In the genomic region with DNA sequence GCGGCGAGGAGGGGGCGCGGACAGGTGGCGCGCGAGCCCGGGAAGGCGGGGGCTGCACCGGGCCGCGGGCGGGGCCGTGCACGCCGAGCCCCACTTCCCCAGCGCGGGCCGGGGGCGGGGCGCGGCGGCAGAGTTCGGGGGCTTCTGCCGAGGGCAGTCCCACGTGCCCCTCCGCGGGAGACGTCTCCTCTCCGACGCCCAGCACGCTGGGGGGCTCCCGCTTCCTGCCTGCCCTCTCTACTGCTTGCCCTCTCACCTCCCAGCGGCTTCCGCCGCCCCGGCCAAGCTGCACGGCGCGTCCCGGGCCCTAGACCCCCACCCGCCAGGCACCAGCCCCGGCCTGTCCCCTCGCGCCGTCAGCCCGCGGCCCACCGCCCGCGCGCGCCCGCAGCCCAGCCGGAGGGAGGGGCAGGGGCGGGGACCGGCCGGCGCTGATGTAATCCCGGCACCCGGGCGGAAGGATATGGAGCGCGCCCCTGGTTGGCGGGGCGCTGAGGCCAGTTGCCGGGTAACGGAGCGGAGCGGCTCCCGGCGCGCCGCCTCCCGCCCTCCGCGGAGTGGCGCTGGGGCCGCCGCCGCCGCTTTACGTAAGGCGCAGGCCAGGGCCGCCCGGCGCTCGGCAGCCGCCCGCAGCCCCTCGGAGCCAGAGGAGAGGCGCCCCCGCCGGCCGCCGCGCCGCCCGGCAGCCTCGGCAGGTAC, we compare ENCODE assay signal across 1 cellular context.
A peak's percentile ranks its signal among the peaks of the same experiment; 100 is the strongest.
TF ChIP-seq lines count a peak whose summit lies in the region.

A gene with protein sequence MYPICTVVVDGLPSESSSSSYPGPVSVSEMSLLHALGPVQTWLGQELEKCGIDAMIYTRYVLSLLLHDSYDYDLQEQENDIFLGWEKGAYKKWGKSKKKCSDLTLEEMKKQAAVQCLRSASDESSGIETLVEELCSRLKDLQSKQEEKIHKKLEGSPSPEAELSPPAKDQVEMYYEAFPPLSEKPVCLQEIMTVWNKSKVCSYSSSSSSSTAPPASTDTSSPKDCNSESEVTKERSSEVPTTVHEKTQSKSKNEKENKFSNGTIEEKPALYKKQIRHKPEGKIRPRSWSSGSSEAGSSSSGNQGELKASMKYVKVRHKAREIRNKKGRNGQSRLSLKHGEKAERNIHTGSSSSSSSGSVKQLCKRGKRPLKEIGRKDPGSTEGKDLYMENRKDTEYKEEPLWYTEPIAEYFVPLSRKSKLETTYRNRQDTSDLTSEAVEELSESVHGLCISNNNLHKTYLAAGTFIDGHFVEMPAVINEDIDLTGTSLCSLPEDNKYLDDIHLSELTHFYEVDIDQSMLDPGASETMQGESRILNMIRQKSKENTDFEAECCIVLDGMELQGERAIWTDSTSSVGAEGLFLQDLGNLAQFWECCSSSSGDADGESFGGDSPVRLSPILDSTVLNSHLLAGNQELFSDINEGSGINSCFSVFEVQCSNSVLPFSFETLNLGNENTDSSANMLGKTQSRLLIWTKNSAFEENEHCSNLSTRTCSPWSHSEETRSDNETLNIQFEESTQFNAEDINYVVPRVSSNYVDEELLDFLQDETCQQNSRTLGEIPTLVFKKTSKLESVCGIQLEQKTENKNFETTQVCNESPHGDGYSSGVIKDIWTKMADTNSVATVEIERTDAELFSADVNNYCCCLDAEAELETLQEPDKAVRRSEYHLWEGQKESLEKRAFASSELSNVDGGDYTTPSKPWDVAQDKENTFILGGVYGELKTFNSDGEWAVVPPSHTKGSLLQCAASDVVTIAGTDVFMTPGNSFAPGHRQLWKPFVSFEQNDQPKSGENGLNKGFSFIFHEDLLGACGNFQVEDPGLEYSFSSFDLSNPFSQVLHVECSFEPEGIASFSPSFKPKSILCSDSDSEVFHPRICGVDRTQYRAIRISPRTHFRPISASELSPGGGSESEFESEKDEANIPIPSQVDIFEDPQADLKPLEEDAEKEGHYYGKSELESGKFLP (N-terminal part only) (plus strand): TSS at position 581 of the 699 bp plus-strand sequence. CDS start 41,727 bp downstream, outside the sequence.

TF ChIP-seq in HepG2, 621 proteins besides CTCF, POLR2A, EP300 and RAD21 (continued from another document and continues in another):
- TF ChIP-seq, protein P1, sequence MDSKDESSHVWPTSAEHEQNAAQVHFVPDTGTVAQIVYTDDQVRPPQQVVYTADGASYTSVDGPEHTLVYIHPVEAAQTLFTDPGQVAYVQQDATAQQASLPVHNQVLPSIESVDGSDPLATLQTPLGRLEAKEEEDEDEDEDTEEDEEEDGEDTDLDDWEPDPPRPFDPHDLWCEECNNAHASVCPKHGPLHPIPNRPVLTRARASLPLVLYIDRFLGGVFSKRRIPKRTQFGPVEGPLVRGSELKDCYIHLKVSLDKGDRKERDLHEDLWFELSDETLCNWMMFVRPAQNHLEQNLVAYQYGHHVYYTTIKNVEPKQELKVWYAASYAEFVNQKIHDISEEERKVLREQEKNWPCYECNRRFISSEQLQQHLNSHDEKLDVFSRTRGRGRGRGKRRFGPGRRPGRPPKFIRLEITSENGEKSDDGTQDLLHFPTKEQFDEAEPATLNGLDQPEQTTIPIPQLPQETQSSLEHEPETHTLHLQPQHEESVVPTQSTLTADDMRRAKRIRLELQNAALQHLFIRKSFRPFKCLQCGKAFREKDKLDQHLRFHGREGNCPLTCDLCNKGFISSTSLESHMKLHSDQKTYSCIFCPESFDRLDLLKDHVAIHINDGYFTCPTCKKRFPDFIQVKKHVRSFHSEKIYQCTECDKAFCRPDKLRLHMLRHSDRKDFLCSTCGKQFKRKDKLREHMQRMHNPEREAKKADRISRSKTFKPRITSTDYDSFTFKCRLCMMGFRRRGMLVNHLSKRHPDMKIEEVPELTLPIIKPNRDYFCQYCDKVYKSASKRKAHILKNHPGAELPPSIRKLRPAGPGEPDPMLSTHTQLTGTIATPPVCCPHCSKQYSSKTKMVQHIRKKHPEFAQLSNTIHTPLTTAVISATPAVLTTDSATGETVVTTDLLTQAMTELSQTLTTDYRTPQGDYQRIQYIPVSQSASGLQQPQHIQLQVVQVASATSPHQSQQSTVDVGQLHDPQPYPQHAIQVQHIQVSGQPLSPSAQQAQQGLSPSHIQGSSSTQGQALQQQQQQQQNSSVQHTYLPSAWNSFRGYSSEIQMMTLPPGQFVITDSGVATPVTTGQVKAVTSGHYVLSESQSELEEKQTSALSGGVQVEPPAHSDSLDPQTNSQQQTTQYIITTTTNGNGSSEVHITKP (CRISPR knock-in tag; IDR thresholded peaks at IDR 0.05; ENCODE audit: low read depth): no peak
- TF ChIP-seq ZZZ3 (CRISPR knock-in tag; IDR thresholded peaks at IDR 0.05; ENCODE audit: borderline replicate concordance): 0 out of 2 replicates have a peak, but pooled peaks have one; percentile 81
- 0 out of 2 replicates have a peak, but pooled peaks have one; percentile 14 for TF ChIP-seq ZNF670 (CRISPR knock-in tag; IDR thresholded peaks at IDR 0.05; ENCODE audit: borderline replicate concordance)
- TF ChIP-seq GPN1 (CRISPR knock-in tag; IDR thresholded peaks at IDR 0.05; ENCODE audit: borderline replicate concordance): no peak
- TF ChIP-seq ZFP82 (CRISPR knock-in tag; IDR thresholded peaks at IDR 0.05; ENCODE audit: borderline replicate concordance): no peak
- peak; percentile 43; the same call in 1 of the 2 replicates for TF ChIP-seq ZNF761 (CRISPR knock-in tag; conservative IDR thresholded peaks at IDR 0.05)
- 0 out of 2 replicates have a peak, but pooled peaks have one; percentile 57 for TF ChIP-seq KLF12 (CRISPR knock-in tag; IDR thresholded peaks at IDR 0.05; ENCODE audit: borderline replicate concordance)
- peak; percentile 38; the same call in 1 of the 2 replicates for TF ChIP-seq ZNF709 (CRISPR knock-in tag; IDR thresholded peaks at IDR 0.05)
- TF ChIP-seq NCOA5 (CRISPR knock-in tag; IDR thresholded peaks at IDR 0.05): no peak
- no peak for TF ChIP-seq EEA1 (CRISPR knock-in tag; IDR thresholded peaks at IDR 0.05; ENCODE audit: borderline replicate concordance)
- TF ChIP-seq, protein P2, sequence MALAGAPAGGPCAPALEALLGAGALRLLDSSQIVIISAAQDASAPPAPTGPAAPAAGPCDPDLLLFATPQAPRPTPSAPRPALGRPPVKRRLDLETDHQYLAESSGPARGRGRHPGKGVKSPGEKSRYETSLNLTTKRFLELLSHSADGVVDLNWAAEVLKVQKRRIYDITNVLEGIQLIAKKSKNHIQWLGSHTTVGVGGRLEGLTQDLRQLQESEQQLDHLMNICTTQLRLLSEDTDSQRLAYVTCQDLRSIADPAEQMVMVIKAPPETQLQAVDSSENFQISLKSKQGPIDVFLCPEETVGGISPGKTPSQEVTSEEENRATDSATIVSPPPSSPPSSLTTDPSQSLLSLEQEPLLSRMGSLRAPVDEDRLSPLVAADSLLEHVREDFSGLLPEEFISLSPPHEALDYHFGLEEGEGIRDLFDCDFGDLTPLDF (CRISPR knock-in tag; IDR thresholded peaks at IDR 0.05): peak; percentile 8; the same call in 1 of the 2 replicates
- TF ChIP-seq KLF9 (CRISPR knock-in tag; IDR thresholded peaks at IDR 0.05; ENCODE audit: low read depth): no peak
- TF ChIP-seq, protein P3, sequence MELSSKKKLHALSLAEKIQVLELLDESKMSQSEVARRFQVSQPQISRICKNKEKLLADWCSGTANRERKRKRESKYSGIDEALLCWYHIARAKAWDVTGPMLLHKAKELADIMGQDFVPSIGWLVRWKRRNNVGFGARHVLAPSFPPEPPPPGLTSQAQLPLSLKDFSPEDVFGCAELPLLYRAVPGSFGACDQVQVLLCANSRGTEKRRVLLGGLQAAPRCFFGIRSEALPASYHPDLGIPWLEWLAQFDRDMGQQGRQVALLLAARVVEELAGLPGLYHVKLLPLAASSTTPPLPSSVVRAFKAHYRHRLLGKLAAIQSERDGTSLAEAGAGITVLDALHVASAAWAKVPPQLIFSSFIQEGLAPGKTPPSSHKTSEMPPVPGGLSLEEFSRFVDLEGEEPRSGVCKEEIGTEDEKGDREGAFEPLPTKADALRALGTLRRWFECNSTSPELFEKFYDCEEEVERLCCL (CRISPR knock-in tag; IDR thresholded peaks at IDR 0.05; ENCODE audit: borderline replicate concordance): no peak
- TF ChIP-seq CEBPB (IDR thresholded peaks at IDR 0.05; ENCODE audit: borderline replicate concordance, low read depth, low read length): peak; percentile 57; the same call in 1 of the 2 replicates
- TF ChIP-seq, protein P4, sequence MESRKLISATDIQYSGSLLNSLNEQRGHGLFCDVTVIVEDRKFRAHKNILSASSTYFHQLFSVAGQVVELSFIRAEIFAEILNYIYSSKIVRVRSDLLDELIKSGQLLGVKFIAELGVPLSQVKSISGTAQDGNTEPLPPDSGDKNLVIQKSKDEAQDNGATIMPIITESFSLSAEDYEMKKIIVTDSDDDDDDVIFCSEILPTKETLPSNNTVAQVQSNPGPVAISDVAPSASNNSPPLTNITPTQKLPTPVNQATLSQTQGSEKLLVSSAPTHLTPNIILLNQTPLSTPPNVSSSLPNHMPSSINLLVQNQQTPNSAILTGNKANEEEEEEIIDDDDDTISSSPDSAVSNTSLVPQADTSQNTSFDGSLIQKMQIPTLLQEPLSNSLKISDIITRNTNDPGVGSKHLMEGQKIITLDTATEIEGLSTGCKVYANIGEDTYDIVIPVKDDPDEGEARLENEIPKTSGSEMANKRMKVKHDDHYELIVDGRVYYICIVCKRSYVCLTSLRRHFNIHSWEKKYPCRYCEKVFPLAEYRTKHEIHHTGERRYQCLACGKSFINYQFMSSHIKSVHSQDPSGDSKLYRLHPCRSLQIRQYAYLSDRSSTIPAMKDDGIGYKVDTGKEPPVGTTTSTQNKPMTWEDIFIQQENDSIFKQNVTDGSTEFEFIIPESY (CRISPR knock-in tag; IDR thresholded peaks at IDR 0.05): no peak
- TF ChIP-seq, protein P5, sequence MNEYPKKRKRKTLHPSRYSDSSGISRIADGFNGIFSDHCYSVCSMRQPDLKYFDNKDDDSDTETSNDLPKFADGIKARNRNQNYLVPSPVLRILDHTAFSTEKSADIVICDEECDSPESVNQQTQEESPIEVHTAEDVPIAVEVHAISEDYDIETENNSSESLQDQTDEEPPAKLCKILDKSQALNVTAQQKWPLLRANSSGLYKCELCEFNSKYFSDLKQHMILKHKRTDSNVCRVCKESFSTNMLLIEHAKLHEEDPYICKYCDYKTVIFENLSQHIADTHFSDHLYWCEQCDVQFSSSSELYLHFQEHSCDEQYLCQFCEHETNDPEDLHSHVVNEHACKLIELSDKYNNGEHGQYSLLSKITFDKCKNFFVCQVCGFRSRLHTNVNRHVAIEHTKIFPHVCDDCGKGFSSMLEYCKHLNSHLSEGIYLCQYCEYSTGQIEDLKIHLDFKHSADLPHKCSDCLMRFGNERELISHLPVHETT (CRISPR knock-in tag; conservative IDR thresholded peaks at IDR 0.05): peak; percentile 90
- TF ChIP-seq, protein P6, sequence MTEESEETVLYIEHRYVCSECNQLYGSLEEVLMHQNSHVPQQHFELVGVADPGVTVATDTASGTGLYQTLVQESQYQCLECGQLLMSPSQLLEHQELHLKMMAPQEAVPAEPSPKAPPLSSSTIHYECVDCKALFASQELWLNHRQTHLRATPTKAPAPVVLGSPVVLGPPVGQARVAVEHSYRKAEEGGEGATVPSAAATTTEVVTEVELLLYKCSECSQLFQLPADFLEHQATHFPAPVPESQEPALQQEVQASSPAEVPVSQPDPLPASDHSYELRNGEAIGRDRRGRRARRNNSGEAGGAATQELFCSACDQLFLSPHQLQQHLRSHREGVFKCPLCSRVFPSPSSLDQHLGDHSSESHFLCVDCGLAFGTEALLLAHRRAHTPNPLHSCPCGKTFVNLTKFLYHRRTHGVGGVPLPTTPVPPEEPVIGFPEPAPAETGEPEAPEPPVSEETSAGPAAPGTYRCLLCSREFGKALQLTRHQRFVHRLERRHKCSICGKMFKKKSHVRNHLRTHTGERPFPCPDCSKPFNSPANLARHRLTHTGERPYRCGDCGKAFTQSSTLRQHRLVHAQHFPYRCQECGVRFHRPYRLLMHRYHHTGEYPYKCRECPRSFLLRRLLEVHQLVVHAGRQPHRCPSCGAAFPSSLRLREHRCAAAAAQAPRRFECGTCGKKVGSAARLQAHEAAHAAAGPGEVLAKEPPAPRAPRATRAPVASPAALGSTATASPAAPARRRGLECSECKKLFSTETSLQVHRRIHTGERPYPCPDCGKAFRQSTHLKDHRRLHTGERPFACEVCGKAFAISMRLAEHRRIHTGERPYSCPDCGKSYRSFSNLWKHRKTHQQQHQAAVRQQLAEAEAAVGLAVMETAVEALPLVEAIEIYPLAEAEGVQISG (CRISPR knock-in tag; IDR thresholded peaks at IDR 0.05): peak; percentile 79
- no peak for TF ChIP-seq ATRX (CRISPR knock-in tag; IDR thresholded peaks at IDR 0.05; ENCODE audit: borderline replicate concordance)
- TF ChIP-seq NCOR1 (IDR thresholded peaks at IDR 0.05; ENCODE audit: borderline replicate concordance, low read length): no peak
- TF ChIP-seq, protein P7, sequence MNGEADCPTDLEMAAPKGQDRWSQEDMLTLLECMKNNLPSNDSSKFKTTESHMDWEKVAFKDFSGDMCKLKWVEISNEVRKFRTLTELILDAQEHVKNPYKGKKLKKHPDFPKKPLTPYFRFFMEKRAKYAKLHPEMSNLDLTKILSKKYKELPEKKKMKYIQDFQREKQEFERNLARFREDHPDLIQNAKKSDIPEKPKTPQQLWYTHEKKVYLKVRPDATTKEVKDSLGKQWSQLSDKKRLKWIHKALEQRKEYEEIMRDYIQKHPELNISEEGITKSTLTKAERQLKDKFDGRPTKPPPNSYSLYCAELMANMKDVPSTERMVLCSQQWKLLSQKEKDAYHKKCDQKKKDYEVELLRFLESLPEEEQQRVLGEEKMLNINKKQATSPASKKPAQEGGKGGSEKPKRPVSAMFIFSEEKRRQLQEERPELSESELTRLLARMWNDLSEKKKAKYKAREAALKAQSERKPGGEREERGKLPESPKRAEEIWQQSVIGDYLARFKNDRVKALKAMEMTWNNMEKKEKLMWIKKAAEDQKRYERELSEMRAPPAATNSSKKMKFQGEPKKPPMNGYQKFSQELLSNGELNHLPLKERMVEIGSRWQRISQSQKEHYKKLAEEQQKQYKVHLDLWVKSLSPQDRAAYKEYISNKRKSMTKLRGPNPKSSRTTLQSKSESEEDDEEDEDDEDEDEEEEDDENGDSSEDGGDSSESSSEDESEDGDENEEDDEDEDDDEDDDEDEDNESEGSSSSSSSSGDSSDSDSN (CRISPR knock-in tag; IDR thresholded peaks at IDR 0.05): peak; percentile 30; the same call in 1 of the 2 replicates
- TF ChIP-seq CC2D1A (CRISPR knock-in tag; IDR thresholded peaks at IDR 0.05): no peak
- TF ChIP-seq SKI (IDR thresholded peaks at IDR 0.05; ENCODE audit: partially characterized antibody): peak; percentile 94
- TF ChIP-seq ZFP36 (IDR thresholded peaks at IDR 0.05; ENCODE audit: borderline replicate concordance, low read depth, low read length, partially characterized antibody): no peak
- TF ChIP-seq ZNF224 (CRISPR knock-in tag; IDR thresholded peaks at IDR 0.05): no peak
- TF ChIP-seq NCOA2 (CRISPR knock-in tag; IDR thresholded peaks at IDR 0.05): peak; percentile 22; the same call in 1 of the 2 replicates
- no peak for TF ChIP-seq ZNF530 (CRISPR knock-in tag; IDR thresholded peaks at IDR 0.05; ENCODE audit: low read depth)
